In the genomic region with DNA sequence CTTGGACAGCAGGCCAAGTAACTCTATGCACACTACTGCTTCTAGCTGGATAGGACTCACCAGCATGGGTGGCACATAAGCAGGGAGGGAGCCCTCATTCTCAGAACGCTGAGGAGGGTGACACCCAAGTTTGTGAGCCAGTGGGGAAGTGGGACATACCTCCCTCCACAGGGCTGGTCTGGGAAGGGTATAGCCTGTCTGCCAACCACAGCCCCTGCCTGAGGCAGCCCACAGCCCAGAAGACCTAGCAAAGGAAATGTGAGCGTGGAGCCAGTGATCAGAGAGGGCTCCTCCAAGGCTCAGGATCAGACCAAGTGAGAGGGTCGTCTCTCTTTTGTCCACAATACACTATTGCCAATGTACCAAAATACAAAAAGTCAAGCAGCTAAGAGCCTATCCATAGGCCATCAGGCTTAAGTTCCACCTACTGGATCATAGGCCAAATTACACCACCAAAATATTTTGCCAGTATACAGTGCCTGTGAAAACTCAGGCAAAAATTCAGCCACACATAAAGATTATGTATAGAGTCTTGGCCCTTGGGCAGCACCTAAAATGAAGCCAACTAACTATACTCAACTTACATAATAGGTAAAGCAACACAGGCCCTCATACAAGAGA, we compare ENCODE assay signal across 1 cellular context.
TF ChIP-seq lines count a peak whose summit lies in the region.

No MANE protein-coding gene starts in this region.

TF ChIP-seq in H1, 55 proteins besides CTCF, POLR2A, EP300 and RAD21 (continued from another document):
- TF ChIP-seq, protein P1, sequence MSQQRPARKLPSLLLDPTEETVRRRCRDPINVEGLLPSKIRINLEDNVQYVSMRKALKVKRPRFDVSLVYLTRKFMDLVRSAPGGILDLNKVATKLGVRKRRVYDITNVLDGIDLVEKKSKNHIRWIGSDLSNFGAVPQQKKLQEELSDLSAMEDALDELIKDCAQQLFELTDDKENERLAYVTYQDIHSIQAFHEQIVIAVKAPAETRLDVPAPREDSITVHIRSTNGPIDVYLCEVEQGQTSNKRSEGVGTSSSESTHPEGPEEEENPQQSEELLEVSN (IDR thresholded peaks at IDR 0.05) = no peak
- TF ChIP-seq HDAC6 (IDR thresholded peaks at IDR 0.05; ENCODE audit: low read depth, low read length) (no peak), CBX8 (IDR thresholded peaks at IDR 0.05; ENCODE audit: borderline replicate concordance, low read depth, low read length) (no peak), KDM1A (IDR thresholded peaks at IDR 0.05; ENCODE audit: borderline replicate concordance, low read length) (no peak), TEAD4 (IDR thresholded peaks at IDR 0.05; ENCODE audit: low read depth, low read length) (no peak), GTF2F1 (IDR thresholded peaks at IDR 0.05; ENCODE audit: borderline replicate concordance, low read depth, low read length) (no peak), SP1 (IDR thresholded peaks at IDR 0.05; ENCODE audit: low read depth, low read length) (no peak), POLR2AphosphoS5 (IDR thresholded peaks at IDR 0.05; ENCODE audit: low read depth, low read length) (no peak), SP4 (IDR thresholded peaks at IDR 0.05; ENCODE audit: low read length) (no peak), RFX5 (IDR thresholded peaks at IDR 0.05; ENCODE audit: borderline replicate concordance, low read depth, low read length) (no peak), SIRT6 (IDR thresholded peaks at IDR 0.05; ENCODE audit: low read length) (no peak), SIX5 (IDR thresholded peaks at IDR 0.05; ENCODE audit: low read depth, low read length) (no peak), TAF1 (IDR thresholded peaks at IDR 0.05; ENCODE audit: low read depth, low read length) (no peak)
- TF ChIP-seq, protein P2, sequence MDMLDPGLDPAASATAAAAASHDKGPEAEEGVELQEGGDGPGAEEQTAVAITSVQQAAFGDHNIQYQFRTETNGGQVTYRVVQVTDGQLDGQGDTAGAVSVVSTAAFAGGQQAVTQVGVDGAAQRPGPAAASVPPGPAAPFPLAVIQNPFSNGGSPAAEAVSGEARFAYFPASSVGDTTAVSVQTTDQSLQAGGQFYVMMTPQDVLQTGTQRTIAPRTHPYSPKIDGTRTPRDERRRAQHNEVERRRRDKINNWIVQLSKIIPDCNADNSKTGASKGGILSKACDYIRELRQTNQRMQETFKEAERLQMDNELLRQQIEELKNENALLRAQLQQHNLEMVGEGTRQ (IDR thresholded peaks at IDR 0.05; ENCODE audit: low read length) = no peak
